1 cellular context compared by ENCODE assay signal in genomic region chr18:45521151-45521550, GRCh38.
TF ChIP-seq lines count a peak whose summit lies in the region.

No MANE protein-coding gene starts in this region.

TF ChIP-seq in SK-N-SH, 30 proteins besides CTCF, POLR2A, EP300 and RAD21 (continued from another document):
- TF ChIP-seq JUND (IDR thresholded peaks at IDR 0.05) (peak; percentile 46), TAF1 (IDR thresholded peaks at IDR 0.05; ENCODE audit: borderline replicate concordance, low read depth, low read length) (no peak)
